Comparison of ENCODE assay signal across 27 cellular contexts in the genomic region with DNA sequence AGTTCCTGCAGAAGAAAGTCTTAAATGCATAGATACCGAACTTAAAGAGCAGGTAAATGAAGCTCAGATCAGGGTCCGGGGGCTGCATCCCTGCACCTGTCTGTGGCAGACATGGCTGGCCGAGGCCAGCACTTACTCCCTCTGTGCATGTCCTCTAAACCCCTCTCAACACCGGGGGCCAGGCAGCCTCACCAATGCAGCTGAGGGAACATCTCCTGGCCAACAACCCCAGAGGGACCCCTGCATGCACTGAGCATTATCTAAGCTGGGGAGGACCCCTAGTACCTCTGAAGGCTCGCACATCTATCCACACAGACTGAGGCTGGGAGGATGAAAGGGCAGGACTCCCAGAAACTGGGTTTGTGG. TPM values are rescaled to one million over a fixed set of nuclear protein-coding genes. Genes with fewer than 3 reads are reported as not detected.
DNase-seq lines count a peak whose midpoint lies in the region; ATAC-seq, FAIRE-seq and TF ChIP-seq lines count a peak whose summit lies in the region.
"Had no signal": no experiment of that assay in that cellular context is flagged by ENCODE, and none has a peak within 500 bp of the region (broad histone marks: within the 10 kb centered on the region; RNA-seq: fewer than 3 reads in every experiment).

No MANE protein-coding gene starts in this region.

- ATAC-seq in activated CD8-positive, alpha-beta memory T cell treated with anti-CD3 and anti-CD28 coated beads, Interleukin-2, amount 10 ng/mL, durations not matched to agents 7 days and 5 days = no peak
- ATAC-seq in right lobe of liver = no peak
- ATAC-seq in HepG2 = no peak
- ATAC-seq: GM12878, HCT116 had no signal

- H3K27me3 Mint-ChIP-seq in activated CD8-positive, alpha-beta memory T cell treated with anti-CD3 and anti-CD28 coated beads, Interleukin-2, amount 10 ng/mL, durations not matched to agents 7 days and 5 days = peaks cover 23% of the 10 kb centered on the region
- no peaks in the 10 kb centered on the region for H3K27me3 Mint-ChIP-seq in progenitor cell of endocrine pancreas

- peaks cover 0 to 8% (median 0%) of the 10 kb centered on the region in 4 donors for H3K9me3 ChIP-seq in right lobe of liver
- H3K9me3 ChIP-seq in HepG2 (ENCODE audit: low read length) = peaks cover 8% of the 10 kb centered on the region; the same call in 1 of the 2 replicates

- H3K4me1 Mint-ChIP-seq in activated CD8-positive, alpha-beta memory T cell treated with anti-CD3 and anti-CD28 coated beads, Interleukin-2, amount 10 ng/mL, durations not matched to agents 7 days and 5 days = peaks cover under 1% of the 10 kb centered on the region
- no peaks in the 10 kb centered on the region for H3K4me1 Mint-ChIP-seq in progenitor cell of endocrine pancreas (ENCODE audit: low read depth)

- no peak overlapping the region for H3K9ac ChIP-seq in HepG2 (ENCODE audit: insufficient read depth, low read depth, low read length)
- H3K9ac ChIP-seq: BLaER1 had no signal

- no peak overlapping the region for H2AFZ ChIP-seq in HepG2 (ENCODE audit: low read length)

- H3K36me3 Mint-ChIP-seq in activated CD8-positive, alpha-beta memory T cell treated with anti-CD3 and anti-CD28 coated beads, Interleukin-2, amount 10 ng/mL, durations not matched to agents 7 days and 5 days = peaks cover 3% of the 10 kb centered on the region
- peaks cover 3% of the 10 kb centered on the region for H3K36me3 Mint-ChIP-seq in progenitor cell of endocrine pancreas (ENCODE audit: insufficient read depth)

- H3K4me1 ChIP-seq in right lobe of liver (no peaks in the 10 kb centered on the region), HepG2 (ENCODE audit: insufficient read depth, low read length) (no peaks in the 10 kb centered on the region)
- H3K4me1 ChIP-seq: Caco-2 had no signal

- H3K4me3 ChIP-seq in right lobe of liver (no peak overlapping the region), HepG2 (replicated peaks in 1 of 3; ENCODE audit: insufficient read depth in 1 of 3, low read depth in 2 of 3, low read length in 3 of 3) (no peak overlapping the region)
- H3K4me3 ChIP-seq: BLaER1, GM12878 had no signal

- TF ChIP-seq POLR2A in right lobe of liver (IDR thresholded peaks at IDR 0.05) (no peak), HepG2 (IDR thresholded peaks at IDR 0.05; ENCODE audit: insufficient read depth in 1 of 2, low read depth in 2 of 2, low read length in 2 of 2) (no peak)

- peak; percentile 30 for DNase-seq in activated CD8-positive, alpha-beta memory T cell treated with anti-CD3 and anti-CD28 coated beads, Interleukin-2, amount 10 ng/mL, durations not matched to agents 7 days and 5 days
- no peak for DNase-seq in activated CD8-positive, alpha-beta memory T cell treated with anti-CD3 and anti-CD28 coated beads, Interleukin-2, amount 50 U/mL, for 4 hours
- DNase-seq in right lobe of liver (peak in 2 of 3 donors; percentile 22 to 26), HepG2 (ENCODE audit: low spot score) (no peak), progenitor cell of endocrine pancreas (ENCODE audit: low spot score, unreplicated experiment) (peak; percentile 6), T-helper 2 cell (no peak), NCI-H1092 (lab: John Stamatoyannopoulos, UW) (no peak), DMS 273 (lab: John Stamatoyannopoulos, UW; ENCODE audit: unreplicated experiment) (no peak)
- DNase-seq: ACHN; CD4-positive, alpha-beta memory T cell; DND-41; KBM-7; NCI-H1105; NCI-H146; NCI-H2029; NCI-H2227 treated with DMSO at 0.1 percent for 48 hours; NCI-H510A treated with DMSO at 0.1 percent for 48 hours; NCI-H774; NK-92 treated with Interleukin-12 subunit alpha and Interleukin-12 subunit beta, amount 100 ng/mL, for 24 hours; SIG-M5 had no signal

- peaks cover 9% of the 10 kb centered on the region for H3K9me3 Mint-ChIP-seq in activated CD8-positive, alpha-beta memory T cell treated with anti-CD3 and anti-CD28 coated beads, Interleukin-2, amount 10 ng/mL, durations not matched to agents 7 days and 5 days (ENCODE audit: low read depth)
- H3K9me3 Mint-ChIP-seq in progenitor cell of endocrine pancreas (ENCODE audit: low read depth) = peaks cover 47% of the 10 kb centered on the region

- H3K27ac ChIP-seq in right lobe of liver = no peak overlapping the region
- no peak overlapping the region for H3K27ac ChIP-seq in HepG2 (ENCODE audit: extremely low read length, insufficient read depth, low read length)
- H3K27ac ChIP-seq: 22Rv1, BLaER1, HL-60 had no signal

- WGBS in right lobe of liver (ENCODE audit: insufficient coverage, low coverage, low lambda C conversion rate, missing lambda C conversion rate) = 90% methylated on average over 2 of the region's 5 CpGs
- 0% methylated on average over 2 of the region's 5 CpGs for WGBS in HepG2 (ENCODE audit: low lambda C conversion rate)

- TF ChIP-seq EP300 in HepG2 (IDR thresholded peaks at IDR 0.05; ENCODE audit: low read depth in 2 of 2, low read length in 2 of 2) (no peak), HepG2 (CRISPR knock-in tag; IDR thresholded peaks at IDR 0.05; ENCODE audit: borderline replicate concordance) (no peak)

- TF ChIP-seq CTCF in right lobe of liver (IDR thresholded peaks at IDR 0.05) (no peak), HepG2 (CRISPR knock-in tag; IDR thresholded peaks at IDR 0.05) (no peak), progenitor cell of endocrine pancreas (IDR thresholded peaks at IDR 0.05; ENCODE audit: unreplicated experiment) (no peak)

- CTCF ChIA-PET in activated CD8-positive, alpha-beta memory T cell treated with anti-CD3 and anti-CD28 coated beads, Interleukin-2, amount 10 ng/mL, durations not matched to agents 7 days and 5 days (lab: Charles Lee) = no interaction called here
- CTCF ChIA-PET in HepG2 (lab: Yijun Ruan, JAX; ENCODE audit: low intra/inter-chr PET ratio, low total read pairs) = no interaction called here

- H3K79me2 ChIP-seq in HepG2 (ENCODE audit: insufficient read depth, low read length) = no peaks in the 10 kb centered on the region

- intact Hi-C loops in right lobe of liver (cut with DNase I) (no loop called here), HepG2 (cut with micrococcal nuclease; ENCODE audit: unreplicated experiment) (no loop called here)

- TF ChIP-seq RAD21 in HepG2 (CRISPR knock-in tag; IDR thresholded peaks at IDR 0.05) = no peak

- POLR2A ChIA-PET in HepG2 (lab: Yijun Ruan, JAX) = no interaction called here

- in situ Hi-C loops in HepG2 (cut with HindIII; ENCODE audit: extremely low pct_ligation_motif_present, low pct_unique_long_range_greater_than_20kb) = no loop called here

- FAIRE-seq in HepG2 (lab: Jason Lieb, UNC) = no peak
- FAIRE-seq: GM12878, H1 had no signal

- H4K20me1 ChIP-seq in HepG2 (ENCODE audit: insufficient read depth, low read length) = peaks cover 7% of the 10 kb centered on the region; the same call in 1 of the 2 replicates
- H4K20me1 ChIP-seq: BLaER1 had no signal

- H3K27me3 ChIP-seq in right lobe of liver (no peaks in the 10 kb centered on the region), HepG2 (ENCODE audit: control insufficient read depth in 1 of 2, insufficient read depth in 2 of 2, low read length in 2 of 2) (peaks cover 2 to 14% of the 10 kb centered on the region in 2 experiments; a peak in 4 of 5 replicates)

- H3K4me2 ChIP-seq in HepG2 (ENCODE audit: low read depth, low read length) = no peak overlapping the region
- H3K4me2 ChIP-seq: BLaER1 had no signal

- H3K4me3 Mint-ChIP-seq in activated CD8-positive, alpha-beta memory T cell treated with anti-CD3 and anti-CD28 coated beads, Interleukin-2, amount 10 ng/mL, durations not matched to agents 7 days and 5 days = no peak overlapping the region
- H3K4me3 Mint-ChIP-seq in progenitor cell of endocrine pancreas (ENCODE audit: low read depth) = no peak overlapping the region
- H3K4me3 Mint-ChIP-seq: CD4-positive, alpha-beta memory T cell had no signal

- H3K36me3 ChIP-seq in right lobe of liver = no peaks in the 10 kb centered on the region
- H3K36me3 ChIP-seq in HepG2 (replicated peaks in 1 of 2; ENCODE audit: control insufficient read depth in 1 of 2, insufficient read depth in 2 of 2, low read length in 2 of 2) = no peaks in the 10 kb centered on the region
- H3K36me3 ChIP-seq: BLaER1 had no signal

- BruUV-seq in HepG2 (replicated peaks; lab: Mats Ljungman, UMichigan) = no TSS peak

- no peak overlapping the region for H3K27ac Mint-ChIP-seq in activated CD8-positive, alpha-beta memory T cell treated with anti-CD3 and anti-CD28 coated beads, Interleukin-2, amount 10 ng/mL, durations not matched to agents 7 days and 5 days
- H3K27ac Mint-ChIP-seq in progenitor cell of endocrine pancreas = no peak overlapping the region
- H3K27ac Mint-ChIP-seq: CD4-positive, alpha-beta memory T cell had no signal

RNA-seq across cellular contexts. Expression of a gene that starts 18.4 kb away (rescaled TPM):
- total RNA-seq in activated CD8-positive, alpha-beta memory T cell treated with anti-CD3 and anti-CD28 coated beads, Interleukin-2, amount 10 ng/mL, durations not matched to agents 7 days and 5 days = 1 to 10 TPM; 1.1 TPM
- under 1 TPM in 5 of 6 experiments, not detected in 1; 0.06 to 0.23 (median 0.18) TPM for total RNA-seq in right lobe of liver
- 0.07 TPM in 1 of 2 replicates, not detected in the other for total RNA-seq in HepG2 (2016; rRNA removed; fragmentation: Illumina TruSeq; extraction: Trizol)
- not detected in 2 replicates for total RNA-seq in HepG2 (2016; cell fraction: cytosol; rRNA removed; fragmentation: Illumina TruSeq; extraction: Trizol; ENCODE audit: low read depth)
- 0.09 TPM in 1 of 2 replicates, not detected in the other for total RNA-seq in HepG2 (2016; cell fraction: insoluble cytoplasmic fraction; rRNA removed; fragmentation: Illumina TruSeq; extraction: Trizol)
- 0.03 TPM in 1 of 2 replicates, not detected in the other for total RNA-seq in HepG2 (2016; cell fraction: membrane; rRNA removed; fragmentation: Illumina TruSeq; extraction: Trizol)
- total RNA-seq in HepG2 (2016; cell fraction: nucleus; rRNA removed; fragmentation: Illumina TruSeq; extraction: Trizol) = 0.22 and 0.31 TPM in 2 replicates
- 0.11 and 0.13 TPM in 2 replicates for polyA plus RNA-seq in HepG2 (2011; rRNA removed)
- 0.01 and 0.03 TPM in 2 replicates for polyA plus RNA-seq in HepG2 (2011; cell fraction: cytosol; rRNA removed)
- 1.1 and 1.5 TPM in 2 replicates for polyA plus RNA-seq in HepG2 (2011; cell fraction: nucleus; rRNA removed)
- 0.08 and 0.16 TPM in 2 replicates for polyA plus RNA-seq in HepG2 (2012)
- polyA plus RNA-seq in HepG2 (2016; cell fraction: cytosol; fragmentation: Illumina TruSeq; extraction: Trizol; ENCODE audit: low read depth) = 0.01 TPM in 1 of 2 replicates, not detected in the other
- polyA plus RNA-seq in HepG2 (2016; cell fraction: insoluble cytoplasmic fraction; fragmentation: Illumina TruSeq; extraction: Trizol; ENCODE audit: low read depth) = 0.03 and 0.05 TPM in 2 replicates
- 0.03 TPM in 1 of 2 replicates, not detected in the other for polyA plus RNA-seq in HepG2 (2016; cell fraction: membrane; fragmentation: Illumina TruSeq; extraction: Trizol; ENCODE audit: low read depth)
- polyA plus RNA-seq in HepG2 (2016; cell fraction: nucleus; fragmentation: Illumina TruSeq; extraction: Trizol; ENCODE audit: insufficient read depth, low read depth) = 0.33 and 0.36 TPM in 2 replicates
- polyA minus RNA-seq in HepG2 (2011; rRNA and poly(A)+ RNA removed; ENCODE audit: low replicate concordance) = 0.84 and 0.87 TPM in 2 replicates
- polyA minus RNA-seq in HepG2 (2011; cell fraction: cytosol; rRNA and poly(A)+ RNA removed) = 0.09 and 0.10 TPM in 2 replicates
- polyA minus RNA-seq in HepG2 (2011; cell fraction: nucleus; rRNA and poly(A)+ RNA removed) = 1.7 and 2.5 TPM in 2 replicates
- 2.8 and 3.1 TPM in 2 replicates for total RNA-seq in progenitor cell of endocrine pancreas

Comparison
In these comparisons a context has a peak if more than half of its experiments do, and no peak if none do; other contexts are left out.
1. DNase-seq: peak in activated CD8-positive, alpha-beta memory T cell treated with anti-CD3 and anti-CD28 coated beads, Interleukin-2, amount 10 ng/mL, durations not matched to agents 7 days and 5 days (single experiment), right lobe of liver (2 of 3) and progenitor cell of endocrine pancreas (single experiment); none in activated CD8-positive, alpha-beta memory T cell treated with anti-CD3 and anti-CD28 coated beads, Interleukin-2, amount 50 U/mL, for 4 hours (single experiment), HepG2 (single experiment), T-helper 2 cell (0 of 5), NCI-H1092 (single experiment) and DMS 273 (single experiment).